ENCODE assay signal across 9 cellular contexts in the genomic region with DNA sequence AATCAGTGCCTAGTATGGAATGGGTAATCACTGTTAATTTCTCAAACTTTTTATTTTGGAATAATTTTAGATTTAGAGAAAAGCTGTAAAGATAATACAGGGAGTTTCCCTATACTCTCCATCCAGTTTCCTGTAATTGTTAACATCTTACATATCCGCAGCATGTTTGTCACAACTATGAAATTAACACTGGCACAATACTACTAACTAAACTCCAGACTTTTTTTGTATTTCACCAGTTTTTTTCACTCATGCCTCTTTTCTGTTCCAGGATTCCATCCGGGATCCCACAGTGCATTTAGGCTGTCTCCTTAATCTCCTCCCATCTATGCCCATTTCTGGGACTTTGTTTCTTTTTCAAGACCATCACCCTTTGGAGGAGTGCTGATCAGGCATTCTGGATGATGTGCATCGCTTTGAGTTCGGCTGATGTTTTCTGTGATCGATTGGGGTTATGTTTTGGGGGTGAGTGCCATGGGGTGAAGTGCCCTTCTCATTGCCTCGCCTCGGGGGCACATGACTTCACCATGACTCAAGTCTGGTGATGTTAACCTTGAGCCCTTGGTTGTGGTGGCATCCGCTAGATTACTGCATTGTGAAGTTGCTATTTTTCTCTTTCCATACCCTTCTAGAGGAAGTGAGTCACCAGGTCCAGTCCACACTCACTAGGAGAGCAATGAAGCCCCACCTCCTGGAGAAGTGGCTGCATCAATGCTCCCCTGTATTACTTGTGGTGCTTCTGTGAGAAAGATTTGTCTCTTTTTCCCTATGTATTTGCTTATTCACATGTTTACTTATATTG. TPM values are rescaled to one million over a fixed set of nuclear protein-coding genes. Genes with fewer than 3 reads are reported as not detected.
DNase-seq lines count a peak whose midpoint lies in the region; ATAC-seq and TF ChIP-seq lines count a peak whose summit lies in the region.
"Had no signal": no experiment of that assay in that cellular context is flagged by ENCODE, and none has a peak within 500 bp of the region (broad histone marks: within the 10 kb centered on the region; RNA-seq: fewer than 3 reads in every experiment).

No MANE protein-coding gene starts in this region.

- intact Hi-C loops in upper lobe of right lung (cut with DNase I), result no loop called here
- intact Hi-C loops in dorsolateral prefrontal cortex (cut with DNase I), result loop anchor here in 1 of 2 donors (2.0 kb wide), 1 partner anchor 46 kb away; no protein-coding TSS in a partner anchor

- peak; percentile 89 for ATAC-seq in activated CD8-positive, alpha-beta T cell treated with anti-CD3 and anti-CD28 coated beads, Interleukin-2, amount 10 ng/mL, durations not matched to agents 7 days and 5 days
- ATAC-seq in upper lobe of right lung (peak; percentile 44), GM21367 (IDR thresholded peaks at IDR 0.05; ENCODE audit: unreplicated experiment) (no peak), HG03175 (IDR thresholded peaks at IDR 0.05; ENCODE audit: unreplicated experiment) (no peak)

- H3K9me3 ChIP-seq in upper lobe of right lung, result no peaks in the 10 kb centered on the region

- no peaks in the 10 kb centered on the region for H3K9me3 Mint-ChIP-seq in activated CD8-positive, alpha-beta T cell treated with anti-CD3 and anti-CD28 coated beads, Interleukin-2, amount 10 ng/mL, durations not matched to agents 7 days and 5 days (ENCODE audit: insufficient read depth)

- POLR2A ChIA-PET in activated CD8-positive, alpha-beta T cell treated with anti-CD3 and anti-CD28 coated beads, Interleukin-2, amount 10 ng/mL, durations not matched to agents 7 days and 5 days (lab: Charles Lee), result no interaction called here

- H3K27ac ChIP-seq in upper lobe of right lung (no peak overlapping the region), dorsolateral prefrontal cortex (no peak overlapping the region)
- H3K27ac ChIP-seq: VCaP had no signal

- no peak overlapping the region for H3K4me3 ChIP-seq in upper lobe of right lung
- H3K4me3 ChIP-seq in dorsolateral prefrontal cortex, result no peak overlapping the region

- no peak overlapping the region for H3K4me3 Mint-ChIP-seq in activated CD8-positive, alpha-beta T cell treated with anti-CD3 and anti-CD28 coated beads, Interleukin-2, amount 10 ng/mL, durations not matched to agents 7 days and 5 days

- H3K4me1 ChIP-seq in upper lobe of right lung, result no peaks in the 10 kb centered on the region

- H3K27ac Mint-ChIP-seq in activated CD8-positive, alpha-beta T cell treated with anti-CD3 and anti-CD28 coated beads, Interleukin-2, amount 10 ng/mL, durations not matched to agents 7 days and 5 days, result no peak overlapping the region

- H3K27me3 ChIP-seq in upper lobe of right lung, result no peaks in the 10 kb centered on the region
- peaks cover 0 to 6% (median 0%) of the 10 kb centered on the region in 45 donors for H3K27me3 ChIP-seq in dorsolateral prefrontal cortex

- TF ChIP-seq CTCF in upper lobe of right lung (IDR thresholded peaks at IDR 0.05), result no peak
- no peak for TF ChIP-seq CTCF in dorsolateral prefrontal cortex (IDR thresholded peaks at IDR 0.05 in 54 of 56, conservative IDR thresholded peaks at IDR 0.05 in 2 of 56; ENCODE audit: low read depth in 1 of 56, partially characterized antibody in 56 of 56)

- no peaks in the 10 kb centered on the region for H3K36me3 Mint-ChIP-seq in activated CD8-positive, alpha-beta T cell treated with anti-CD3 and anti-CD28 coated beads, Interleukin-2, amount 10 ng/mL, durations not matched to agents 7 days and 5 days (ENCODE audit: low read depth)

- H3K4me1 Mint-ChIP-seq in activated CD8-positive, alpha-beta T cell treated with anti-CD3 and anti-CD28 coated beads, Interleukin-2, amount 10 ng/mL, durations not matched to agents 7 days and 5 days (ENCODE audit: low read depth), result peaks cover 18% of the 10 kb centered on the region

- CTCF ChIA-PET in activated CD8-positive, alpha-beta T cell treated with anti-CD3 and anti-CD28 coated beads, Interleukin-2, amount 10 ng/mL, durations not matched to agents 7 days and 5 days (lab: Charles Lee), result no interaction called here

- H3K27me3 Mint-ChIP-seq in activated CD8-positive, alpha-beta T cell treated with anti-CD3 and anti-CD28 coated beads, Interleukin-2, amount 10 ng/mL, durations not matched to agents 7 days and 5 days (ENCODE audit: low read depth), result peaks cover 22% of the 10 kb centered on the region

- H3K36me3 ChIP-seq in upper lobe of right lung, result no peaks in the 10 kb centered on the region

- peak; percentile 5 to 15 for DNase-seq in stimulated activated CD4-positive, alpha-beta T cell treated with anti-CD3 and anti-CD28 coated beads, Interleukin-12 subunit alpha, Interleukin-12 subunit beta, amount 100 ng/mL, for 24 hours (ENCODE audit: low read depth in 2 of 2)
- no peak for DNase-seq in stimulated activated CD4-positive, alpha-beta T cell treated with anti-CD3 and anti-CD28 coated beads, Interleukin-12 subunit alpha, Interleukin-12 subunit beta, amount 100 ng/mL, for 4 hours
- peak; percentile 53 for DNase-seq in activated CD8-positive, alpha-beta T cell treated with anti-CD3 and anti-CD28 coated beads, Interleukin-2, amount 10 ng/mL, durations not matched to agents 7 days and 5 days
- peak; percentile 88 for DNase-seq in glomerular visceral epithelial cell (ENCODE audit: extremely low spot score)
- DNase-seq in upper lobe of right lung, result no peak
- no peak for DNase-seq in dorsolateral prefrontal cortex

RNA-seq across cellular contexts. Expression of a gene that starts 43.9 kb away (rescaled TPM):
- total RNA-seq in activated CD8-positive, alpha-beta T cell treated with anti-CD3 and anti-CD28 coated beads, Interleukin-2, amount 10 ng/mL, durations not matched to agents 7 days and 5 days, result 1 to 10 TPM; 6.3 to 6.6 TPM
- total RNA-seq in upper lobe of right lung, result 58.6 TPM
- total RNA-seq in dorsolateral prefrontal cortex, result 100 to 1,000 TPM in 97 of 120 experiments, 10 to 100 TPM in 23; 74.7 to 208 (median 113) TPM

Comparison
In these comparisons a context has a peak if more than half of its experiments do, and no peak if none do; other contexts are left out.
1. DNase-seq: peak in stimulated activated CD4-positive, alpha-beta T cell treated with anti-CD3 and anti-CD28 coated beads, Interleukin-12 subunit alpha, Interleukin-12 subunit beta, amount 100 ng/mL, for 24 hours (2 of 2), activated CD8-positive, alpha-beta T cell treated with anti-CD3 and anti-CD28 coated beads, Interleukin-2, amount 10 ng/mL, durations not matched to agents 7 days and 5 days (single experiment) and glomerular visceral epithelial cell (single experiment); none in stimulated activated CD4-positive, alpha-beta T cell treated with anti-CD3 and anti-CD28 coated beads, Interleukin-12 subunit alpha, Interleukin-12 subunit beta, amount 100 ng/mL, for 4 hours (single experiment), upper lobe of right lung (single experiment) and dorsolateral prefrontal cortex (0 of 10).
2. ATAC-seq: peak in activated CD8-positive, alpha-beta T cell treated with anti-CD3 and anti-CD28 coated beads, Interleukin-2, amount 10 ng/mL, durations not matched to agents 7 days and 5 days (single experiment) and upper lobe of right lung (single experiment); none in GM21367 (single experiment) and HG03175 (single experiment).